17 cellular contexts compared by ENCODE assay signal in the genomic region with DNA sequence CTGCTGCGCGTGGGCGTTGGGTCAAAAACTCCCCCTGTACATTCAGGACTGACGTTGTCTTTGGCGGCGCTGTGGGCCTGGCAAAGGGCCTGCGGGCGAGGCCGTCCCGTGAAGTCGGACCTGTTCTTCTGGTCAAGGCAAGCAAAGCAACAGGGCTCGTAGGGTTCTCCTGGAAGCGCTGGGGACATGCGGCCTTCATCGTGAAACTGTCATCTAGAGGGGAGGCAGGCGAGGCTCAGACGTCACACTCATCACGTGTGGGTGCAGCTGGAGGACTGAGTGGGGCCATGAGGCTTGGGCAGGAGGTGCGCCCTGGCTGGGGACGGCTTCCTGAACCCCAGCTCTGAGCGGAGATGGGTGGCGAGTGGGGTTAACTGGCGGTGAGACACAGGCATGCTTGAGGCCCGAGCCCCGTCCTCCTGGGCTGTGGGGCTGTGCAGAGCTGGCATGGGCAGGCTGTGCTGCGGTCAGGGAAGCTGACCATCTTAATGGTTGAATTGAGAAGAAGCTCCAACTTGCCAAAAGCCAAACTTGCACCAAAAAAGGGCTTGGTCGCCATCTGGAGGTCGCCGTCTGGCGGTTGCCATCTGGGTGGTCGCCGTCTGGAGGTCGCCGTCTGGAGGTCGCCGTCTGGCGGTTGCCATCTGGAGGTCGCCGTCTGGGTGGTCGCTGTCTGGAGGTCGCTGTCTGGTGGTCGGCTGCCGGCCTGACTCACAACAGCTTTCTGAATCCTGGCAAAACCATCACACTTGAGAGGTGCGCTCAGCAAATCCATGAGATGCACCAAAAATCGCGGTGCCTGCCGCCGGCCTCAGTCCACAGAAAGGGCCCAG.
"Had no signal": no experiment of that assay in that cellular context is flagged by ENCODE, and none has a peak within 500 bp of the region (broad histone marks: within the 10 kb centered on the region; RNA-seq: fewer than 3 reads in every experiment).

No MANE protein-coding gene starts in this region.

- H3K4me3 ChIP-seq: esophagus squamous epithelium, lower lobe of right lung had no signal

- H3K4me1 Mint-ChIP-seq: activated CD4-positive, alpha-beta T cell treated with anti-CD3 and anti-CD28 coated beads, Interleukin-2, amount 10 ng/mL, durations not matched to agents 24 days and 14 days had no signal

- ATAC-seq: activated CD8-positive, alpha-beta T cell treated with anti-CD3 and anti-CD28 coated beads, Interleukin-2, amount 10 ng/mL, durations not matched to agents 7 days and 5 days; activated naive CD8-positive, alpha-beta T cell treated with anti-CD3 and anti-CD28 coated beads, Interleukin-2, amount 50 U/mL, for 24 hours; left cardiac atrium; lower lobe of right lung; natural killer cell treated with Interleukin-12 subunit alpha and Interleukin-12 subunit beta and Interleukin-15 and Interleukin-18, amount 100 ng/mL, for 72 hours had no signal

- H3K4me3 Mint-ChIP-seq: activated CD4-positive, alpha-beta T cell treated with anti-CD3 and anti-CD28 coated beads, Interleukin-2, amount 10 ng/mL, durations not matched to agents 24 days and 14 days; activated CD8-positive, alpha-beta T cell treated with anti-CD3 and anti-CD28 coated beads, Interleukin-2, amount 10 ng/mL, durations not matched to agents 7 days and 5 days; activated naive CD4-positive, alpha-beta T cell treated with anti-CD3 and anti-CD28 coated beads for 36 hours; activated naive CD8-positive, alpha-beta T cell treated with anti-CD3 and anti-CD28 coated beads, Interleukin-2, amount 50 U/mL, for 24 hours; activated T-cell treated with anti-CD3 and anti-CD28 coated beads, Interleukin-2, amount 50 U/mL, for 24 hours; natural killer cell treated with Interleukin-12 subunit alpha and Interleukin-12 subunit beta and Interleukin-15 and Interleukin-18, amount 100 ng/mL, for 72 hours; T-helper 2 cell treated with Interferon-gamma antibody and Interleukin-4, amounts not matched to agents 5 μg/mL and 100 μg/mL, for 36 hours had no signal

- H3K27ac Mint-ChIP-seq: activated CD4-positive, alpha-beta T cell treated with anti-CD3 and anti-CD28 coated beads, Interleukin-2, amount 10 ng/mL, durations not matched to agents 24 days and 14 days; activated CD8-positive, alpha-beta T cell treated with anti-CD3 and anti-CD28 coated beads, Interleukin-2, amount 10 ng/mL, durations not matched to agents 7 days and 5 days; activated naive CD4-positive, alpha-beta T cell treated with anti-CD3 and anti-CD28 coated beads for 36 hours; activated naive CD8-positive, alpha-beta T cell treated with anti-CD3 and anti-CD28 coated beads, Interleukin-2, amount 50 U/mL, for 24 hours; activated T-cell treated with anti-CD3 and anti-CD28 coated beads, Interleukin-2, amount 50 U/mL, for 24 hours; natural killer cell treated with Interleukin-12 subunit alpha and Interleukin-12 subunit beta and Interleukin-15 and Interleukin-18, amount 100 ng/mL, for 72 hours; T-helper 2 cell treated with Interferon-gamma antibody and Interleukin-4, amounts not matched to agents 5 μg/mL and 100 μg/mL, for 36 hours had no signal

- H2AFZ ChIP-seq: parathyroid adenoma had no signal

- H3K36me3 Mint-ChIP-seq: natural killer cell treated with Interleukin-12 subunit alpha and Interleukin-12 subunit beta and Interleukin-15 and Interleukin-18, amount 100 ng/mL, for 72 hours had no signal

- H3K79me2 ChIP-seq: parathyroid adenoma had no signal

- H3K9me3 ChIP-seq: esophagus squamous epithelium, lower lobe of right lung had no signal

- H3K36me3 ChIP-seq: brain microvascular endothelial cell, esophagus squamous epithelium, lower lobe of right lung had no signal

- DNase-seq: activated CD4-positive, alpha-beta T cell treated with anti-CD3 and anti-CD28 coated beads, Interleukin-2, amount 10 ng/mL, durations not matched to agents 24 days and 14 days; activated CD4-positive, CD25-positive, alpha-beta regulatory T cell; activated CD8-positive, alpha-beta T cell treated with anti-CD3 and anti-CD28 coated beads, Interleukin-2, amount 10 ng/mL, durations not matched to agents 7 days and 5 days; activated naive CD4-positive, alpha-beta T cell treated with anti-CD3 and anti-CD28 coated beads for 36 hours; activated naive CD8-positive, alpha-beta T cell treated with anti-CD3 and anti-CD28 coated beads, Interleukin-2, amount 50 U/mL, for 24 hours; activated T-cell treated with anti-CD3 and anti-CD28 coated beads, Interleukin-2, amount 50 U/mL, for 24 hours; anterior cingulate cortex; brain microvascular endothelial cell; effector CD4-positive, alpha-beta T cell; esophagus squamous epithelium; left cardiac atrium; lower lobe of right lung; stimulated activated CD8-positive, alpha-beta memory T cell treated with anti-CD3 and anti-CD28 coated beads, Interleukin-4, amount 100 ng/mL, for 48 hours; stimulated activated naive CD4-positive, alpha-beta T cell had no signal

- H3K9ac ChIP-seq: parathyroid adenoma had no signal

- H3K9me3 Mint-ChIP-seq: activated CD4-positive, alpha-beta T cell treated with anti-CD3 and anti-CD28 coated beads, Interleukin-2, amount 10 ng/mL, durations not matched to agents 24 days and 14 days; activated naive CD4-positive, alpha-beta T cell treated with anti-CD3 and anti-CD28 coated beads for 36 hours; activated naive CD8-positive, alpha-beta T cell treated with anti-CD3 and anti-CD28 coated beads, Interleukin-2, amount 50 U/mL, for 24 hours; activated T-cell treated with anti-CD3 and anti-CD28 coated beads, Interleukin-2, amount 50 U/mL, for 24 hours; natural killer cell treated with Interleukin-12 subunit alpha and Interleukin-12 subunit beta and Interleukin-15 and Interleukin-18, amount 100 ng/mL, for 72 hours had no signal

- H3K27ac ChIP-seq: brain microvascular endothelial cell, esophagus squamous epithelium, lower lobe of right lung, parathyroid adenoma had no signal
